In the genomic region with DNA sequence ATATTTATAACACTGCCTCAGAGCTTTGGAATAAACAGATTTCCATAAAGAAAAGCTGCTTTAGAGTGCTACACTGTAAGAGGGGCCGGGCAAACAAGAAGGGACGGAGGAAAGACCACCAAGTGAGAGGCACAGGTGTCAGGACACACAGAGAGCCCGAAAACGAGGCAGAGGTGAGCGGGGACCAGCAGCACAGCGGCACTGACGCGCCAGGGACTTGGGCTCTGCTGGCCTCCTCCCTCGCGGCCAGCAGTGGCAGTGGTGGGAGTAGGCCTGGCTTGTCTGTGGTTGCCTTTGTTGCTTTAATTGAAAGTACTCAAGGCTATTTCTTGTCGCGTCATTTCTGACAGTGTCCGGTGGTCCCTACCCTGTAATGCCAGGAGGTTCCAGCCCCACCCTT, we compare ENCODE assay signal across 1 cellular context.
TF ChIP-seq lines count a peak whose summit lies in the region.

No MANE protein-coding gene starts in this region.

TF ChIP-seq in HepG2, 621 proteins besides CTCF, POLR2A, EP300 and RAD21 (continued from another document):
- TF ChIP-seq PAF1 (CRISPR knock-in tag; IDR thresholded peaks at IDR 0.05) (no peak), ZNF432 (CRISPR knock-in tag; IDR thresholded peaks at IDR 0.05; ENCODE audit: borderline replicate concordance) (no peak), NFIB (CRISPR knock-in tag; IDR thresholded peaks at IDR 0.05; ENCODE audit: borderline replicate concordance) (no peak), SALL2 (CRISPR knock-in tag; IDR thresholded peaks at IDR 0.05) (no peak), ELF4 (CRISPR knock-in tag; IDR thresholded peaks at IDR 0.05; ENCODE audit: borderline replicate concordance) (no peak), SUZ12 (IDR thresholded peaks at IDR 0.05; ENCODE audit: low read depth, low read length) (no peak)
- TF ChIP-seq, protein P1, sequence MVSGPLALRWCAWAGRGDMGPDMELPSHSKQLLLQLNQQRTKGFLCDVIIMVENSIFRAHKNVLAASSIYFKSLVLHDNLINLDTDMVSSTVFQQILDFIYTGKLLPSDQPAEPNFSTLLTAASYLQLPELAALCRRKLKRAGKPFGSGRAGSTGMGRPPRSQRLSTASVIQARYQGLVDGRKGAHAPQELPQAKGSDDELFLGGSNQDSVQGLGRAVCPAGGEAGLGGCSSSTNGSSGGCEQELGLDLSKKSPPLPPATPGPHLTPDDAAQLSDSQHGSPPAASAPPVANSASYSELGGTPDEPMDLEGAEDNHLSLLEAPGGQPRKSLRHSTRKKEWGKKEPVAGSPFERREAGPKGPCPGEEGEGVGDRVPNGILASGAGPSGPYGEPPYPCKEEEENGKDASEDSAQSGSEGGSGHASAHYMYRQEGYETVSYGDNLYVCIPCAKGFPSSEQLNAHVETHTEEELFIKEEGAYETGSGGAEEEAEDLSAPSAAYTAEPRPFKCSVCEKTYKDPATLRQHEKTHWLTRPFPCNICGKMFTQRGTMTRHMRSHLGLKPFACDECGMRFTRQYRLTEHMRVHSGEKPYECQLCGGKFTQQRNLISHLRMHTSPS (CRISPR knock-in tag; IDR thresholded peaks at IDR 0.05; ENCODE audit: low read depth): no peak
